15 cellular contexts compared by ENCODE assay signal in genomic region chr1:64013395-64013794, GRCh38.
DNase-seq lines count a peak whose midpoint lies in the region; FAIRE-seq and TF ChIP-seq lines count a peak whose summit lies in the region.
"Had no signal": no experiment of that assay in that cellular context is flagged by ENCODE, and none has a peak within 500 bp of the region (broad histone marks: within the 10 kb centered on the region; RNA-seq: fewer than 3 reads in every experiment).

No MANE protein-coding gene starts in this region.

- H3K79me2 ChIP-seq in H9 (ENCODE audit: insufficient read depth, low read length) (no peaks in the 10 kb centered on the region), H1 (ENCODE audit: control insufficient read depth in 1 of 2, insufficient read depth in 2 of 2, low read length in 2 of 2) (no peaks in the 10 kb centered on the region), mesendoderm (ENCODE audit: control insufficient read depth, insufficient read depth, low read length) (no peaks in the 10 kb centered on the region), osteoblast (ENCODE audit: insufficient read depth, low read length) (no peaks in the 10 kb centered on the region)

- H3K27ac ChIP-seq in 22Rv1 (no peak overlapping the region), H9 (ENCODE audit: insufficient read length, low read depth, low read length) (no peak overlapping the region), H1 (ENCODE audit: low read depth, low read length) (no peak overlapping the region), mesendoderm (ENCODE audit: low read depth, low read length) (no peak overlapping the region), osteoblast (ENCODE audit: low read depth, low read length) (no peak overlapping the region)

- no peaks in the 10 kb centered on the region for H3K27me3 Mint-ChIP-seq in H9 (ENCODE audit: low read depth)
- H3K27me3 Mint-ChIP-seq: CD4-positive, CD25-positive, alpha-beta regulatory T cell had no signal

- H3K14ac ChIP-seq in H9 (ENCODE audit: insufficient read depth, low read length) = no peak overlapping the region
- no peak overlapping the region for H3K14ac ChIP-seq in H1 (ENCODE audit: insufficient read length)

- no peaks in the 10 kb centered on the region for H3K9me3 ChIP-seq in H9 (ENCODE audit: control insufficient read depth, low read depth, low read length)
- no peaks in the 10 kb centered on the region for H3K9me3 ChIP-seq in H1 (ENCODE audit: insufficient read depth in 2 of 2, low read depth in 1 of 2, low read length in 1 of 2)
- H3K9me3 ChIP-seq in osteoblast (ENCODE audit: low read depth, low read length) = no peaks in the 10 kb centered on the region
- H3K9me3 ChIP-seq: BE2C, Caco-2 had no signal

- H2AK5ac ChIP-seq in H9 (ENCODE audit: insufficient read length, low read length) = no peak overlapping the region
- no peak overlapping the region for H2AK5ac ChIP-seq in H1 (ENCODE audit: low read depth, low read length)
- no peak overlapping the region for H2AK5ac ChIP-seq in mesendoderm (ENCODE audit: low read length)

- no peak for DNase-seq in H9
- DNase-seq in H1 (ENCODE audit: low read depth in 1 of 2, low spot score in 2 of 2) = no peak
- DNase-seq in mesendoderm = peak; percentile 13
- no peak for DNase-seq in amniotic stem cell (lab: John Stamatoyannopoulos, UW)
- DNase-seq in osteoblast (ENCODE audit: insufficient read length, low spot score, missing footprints) = no peak
- no peak for DNase-seq in ACHN
- DNase-seq: BE2C; C1 segment of cervical spinal cord; Caco-2; CD4-positive, CD25-positive, alpha-beta regulatory T cell; DMS79 treated with DMSO at 0.1 percent for 48 hours; GF-D8; KG1 had no signal

- H3K4me1 Mint-ChIP-seq in H9 = peaks cover 12 to 16% of the 10 kb centered on the region in 2 experiments; a peak in 3 of 4 replicates

- H3T11ph ChIP-seq in H9 (ENCODE audit: low read length) = no peak overlapping the region

- H3K18ac ChIP-seq in H9 (ENCODE audit: insufficient read length, low read depth, low read length) = no peak overlapping the region
- H3K18ac ChIP-seq in H1 (ENCODE audit: extremely low read depth, low read length) = no peak overlapping the region
- no peak overlapping the region for H3K18ac ChIP-seq in mesendoderm (ENCODE audit: low read length)

- H3K4me2 ChIP-seq in H9 (ENCODE audit: insufficient read depth, insufficient read length, low read length) = no peak overlapping the region
- H3K4me2 ChIP-seq in H1 (ENCODE audit: insufficient read depth in 1 of 2, low read depth in 2 of 2, low read length in 2 of 2) = no peak overlapping the region
- no peak overlapping the region for H3K4me2 ChIP-seq in mesendoderm (ENCODE audit: low read length)
- no peak overlapping the region for H3K4me2 ChIP-seq in osteoblast (ENCODE audit: insufficient read depth, low read length)

- H2AFZ ChIP-seq in H9 (ENCODE audit: low read length) (no peak overlapping the region), H1 (ENCODE audit: low read length) (no peak overlapping the region), osteoblast (ENCODE audit: low read length) (no peak overlapping the region)

- H3K36me3 Mint-ChIP-seq in H9 (ENCODE audit: insufficient read depth in 1 of 3, low read depth in 3 of 3) = peaks cover 27 to 31% (median 29%) of the 10 kb centered on the region in 3 experiments
- H3K36me3 Mint-ChIP-seq: CD4-positive, CD25-positive, alpha-beta regulatory T cell had no signal

- H4K8ac ChIP-seq in H9 (replicated peaks; ENCODE audit: insufficient read length, low read depth, low read length) (no peak overlapping the region), H1 (ENCODE audit: extremely low read depth, insufficient read depth, low read length) (no peak overlapping the region), mesendoderm (ENCODE audit: low read depth, low read length) (no peak overlapping the region)

- no peaks in the 10 kb centered on the region for H4K20me1 ChIP-seq in H9 (ENCODE audit: control insufficient read depth, insufficient read depth, insufficient read length)
- H4K20me1 ChIP-seq in H1 (replicated peaks in 1 of 2; ENCODE audit: control insufficient read depth in 1 of 2, insufficient read depth in 2 of 2, low read length in 2 of 2) = peaks cover 2 to 5% of the 10 kb centered on the region in 2 experiments
- H4K20me1 ChIP-seq in osteoblast (ENCODE audit: insufficient read depth, low read length) = peaks cover 3% of the 10 kb centered on the region

- no peak for TF ChIP-seq POLR2A in H1 (IDR thresholded peaks at IDR 0.05; ENCODE audit: control extremely low read depth in 1 of 2, low read depth in 2 of 2, low read length in 2 of 2)

- H3K4me3 Mint-ChIP-seq in H9 = no peak overlapping the region
- H3K4me3 Mint-ChIP-seq: CD4-positive, CD25-positive, alpha-beta regulatory T cell had no signal

- peaks cover 0 to 7% (median 3%) of the 10 kb centered on the region in 4 experiments; a peak in 2 of 8 replicates for H3K36me3 ChIP-seq in H1 (ENCODE audit: control insufficient read depth in 2 of 4, insufficient read depth in 4 of 4, low read length in 3 of 4)
- no peaks in the 10 kb centered on the region for H3K36me3 ChIP-seq in mesendoderm (ENCODE audit: control insufficient read depth, insufficient read depth, low read length)
- no peaks in the 10 kb centered on the region for H3K36me3 ChIP-seq in osteoblast (ENCODE audit: insufficient read depth, low read length)
- H3K36me3 ChIP-seq: BE2C had no signal

- H2BK15ac ChIP-seq in H9 (ENCODE audit: low read depth, low read length) = no peak overlapping the region
- no peak overlapping the region for H2BK15ac ChIP-seq in H1 (ENCODE audit: low read length)
- no peak overlapping the region for H2BK15ac ChIP-seq in mesendoderm (replicated peaks; ENCODE audit: low read depth)

- H2BK120ac ChIP-seq in H9 (ENCODE audit: low read depth, low read length, poor library complexity, severe bottlenecking) (no peak overlapping the region), H1 (replicated peaks; ENCODE audit: low read depth, low read length) (no peak overlapping the region), mesendoderm (ENCODE audit: low read depth, low read length) (no peak overlapping the region)

- TF ChIP-seq RAD21 in H1 (IDR thresholded peaks at IDR 0.05 in 1 of 2, conservative IDR thresholded peaks at IDR 0.05 in 1 of 2; ENCODE audit: low read depth in 2 of 2, low read length in 2 of 2) = peak; percentile 12 to 38; a peak in 3 of 4 replicates

- no peak for FAIRE-seq in H1 (lab: Jason Lieb, UNC)
- FAIRE-seq: D721Med had no signal

- H3K79me1 ChIP-seq in H9 (ENCODE audit: insufficient read depth, low read depth, low read length, poor library complexity, severe bottlenecking) (no peaks in the 10 kb centered on the region), H1 (ENCODE audit: low read depth, low read length) (no peaks in the 10 kb centered on the region), mesendoderm (ENCODE audit: low read length) (no peaks in the 10 kb centered on the region)

- H2BK12ac ChIP-seq in H9 (ENCODE audit: insufficient read length, low read depth, low read length) (no peak overlapping the region), H1 (ENCODE audit: low read depth, low read length) (no peak overlapping the region)

- H2BK5ac ChIP-seq in H9 (ENCODE audit: insufficient read length, low read length) (no peak overlapping the region), H1 (ENCODE audit: low read depth, low read length) (no peak overlapping the region), mesendoderm (ENCODE audit: low read length) (no peak overlapping the region)

- CTCF ChIA-PET in H1 (lab: Charles Lee; ENCODE audit: partially characterized antibody) = interaction anchor here (0.8 to 1.9 kb wide), 8 partner anchors 9 to 322 kb away, joined by 3 to 7 read pairs (median 4); no protein-coding TSS in a partner anchor

- H3K23ac ChIP-seq in H9 (ENCODE audit: insufficient read length, low read depth, low read length) (no peak overlapping the region), H1 (ENCODE audit: insufficient read length) (no peak overlapping the region), mesendoderm (ENCODE audit: low read length) (no peak overlapping the region)

- TF ChIP-seq CTCF in 22Rv1 (IDR thresholded peaks at IDR 0.05) (peak; percentile 12; the same call in 1 of the 2 replicates), H9 (conservative IDR thresholded peaks at IDR 0.05) (peak; percentile 38; the same call in 2 of the 3 replicates), H1 (IDR thresholded peaks at IDR 0.05; ENCODE audit: control extremely low read depth in 1 of 3, insufficient read depth in 1 of 3, low read depth in 1 of 3, low read length in 3 of 3) (peak in 2 of 3 experiments; percentile 14 to 21; a peak in 2 of 4 replicates), osteoblast (IDR thresholded peaks at IDR 0.05; ENCODE audit: extremely low read depth, low read depth, low read length) (no peak)

- H3K9me3 Mint-ChIP-seq in H9 = no peaks in the 10 kb centered on the region

- no peak overlapping the region for H3K4ac ChIP-seq in H9 (ENCODE audit: low read depth, low read length)
- no peak overlapping the region for H3K4ac ChIP-seq in H1 (replicated peaks; ENCODE audit: insufficient read length, low read depth, low read length)
- H3K4ac ChIP-seq in mesendoderm (ENCODE audit: low read depth, low read length) = no peak overlapping the region

- H3K56ac ChIP-seq in H9 (ENCODE audit: insufficient read length, low read depth, low read length) (no peak overlapping the region), H1 (replicated peaks; ENCODE audit: insufficient read length, low read depth, low read length) (no peak overlapping the region), mesendoderm (ENCODE audit: low read length) (no peak overlapping the region)

- no peaks in the 10 kb centered on the region for H3K4me1 ChIP-seq in H9 (ENCODE audit: insufficient read depth, low read length)
- no peaks in the 10 kb centered on the region; a peak in 1 of 7 replicates for H3K4me1 ChIP-seq in H1 (replicated peaks in 1 of 4; ENCODE audit: control insufficient read depth in 3 of 4, insufficient read depth in 4 of 4, low read length in 3 of 4)
- no peaks in the 10 kb centered on the region for H3K4me1 ChIP-seq in mesendoderm (ENCODE audit: control insufficient read depth, low read depth, low read length)
- no peaks in the 10 kb centered on the region for H3K4me1 ChIP-seq in osteoblast (ENCODE audit: insufficient read depth, low read length)
- H3K4me1 ChIP-seq: BE2C, Caco-2 had no signal

- H3K27me3 ChIP-seq in H9 (ENCODE audit: insufficient read depth, low read length) (no peaks in the 10 kb centered on the region), H1 (replicated peaks in 1 of 4; ENCODE audit: control insufficient read depth in 3 of 4, extremely low read depth in 1 of 4, insufficient read depth in 3 of 4, low read length in 3 of 4) (no peaks in the 10 kb centered on the region), mesendoderm (ENCODE audit: insufficient read depth, low read length, poor library complexity) (no peaks in the 10 kb centered on the region), osteoblast (ENCODE audit: insufficient read depth, low read length) (no peaks in the 10 kb centered on the region)
- H3K27me3 ChIP-seq: BE2C had no signal

- H3K4me3 ChIP-seq in H1 (ENCODE audit: extremely low read depth in 1 of 4, insufficient read depth in 2 of 4, low read depth in 3 of 4, low read length in 4 of 4) (no peak overlapping the region), mesendoderm (ENCODE audit: low read length) (no peak overlapping the region), osteoblast (ENCODE audit: insufficient read depth, low read length) (no peak overlapping the region)

- 100% methylated on average over 1 of the region's 4 CpGs for WGBS in H9 (ENCODE audit: extremely low coverage, insufficient read length, low lambda C conversion rate)
- WGBS in H1 (ENCODE audit: extremely low coverage in 1 of 2, insufficient coverage in 1 of 2, insufficient read length in 1 of 2, insufficient replicate concordance in 2 of 2, low coverage in 1 of 2, low lambda C conversion rate in 2 of 2, missing lambda C conversion rate in 1 of 2), 2 experiments = 71 to 100% methylated on average over 1 to 4 of the region's 4 CpGs
- WGBS in mesendoderm (ENCODE audit: extremely low coverage, insufficient coverage, low lambda C conversion rate) = 100% methylated on average over 1 of the region's 4 CpGs

- TF ChIP-seq EP300 in H1 (IDR thresholded peaks at IDR 0.05; ENCODE audit: borderline replicate concordance in 1 of 2, low read depth in 2 of 2, low read length in 2 of 2) = no peak

- no peak overlapping the region for H2BK20ac ChIP-seq in H9 (ENCODE audit: low read depth, low read length, poor library complexity, severe bottlenecking)
- H2BK20ac ChIP-seq in H1 (ENCODE audit: low read length) = no peak overlapping the region

- 0 out of 7 replicates have a peak overlapping the region, but pooled peaks of 1 of the 3 experiments have one; percentile 2 for H3K27ac Mint-ChIP-seq in H9
- H3K27ac Mint-ChIP-seq: CD4-positive, CD25-positive, alpha-beta regulatory T cell had no signal

- H3K23me2 ChIP-seq in H9 (ENCODE audit: insufficient read length, low read depth, low read length, poor library complexity, severe bottlenecking) (no peaks in the 10 kb centered on the region), H1 (ENCODE audit: low read depth, low read length) (no peaks in the 10 kb centered on the region)

- H3K9ac ChIP-seq in H9 (ENCODE audit: extremely low read depth, insufficient read length, low read length) (no peak overlapping the region), H1 (replicated peaks in 1 of 4; ENCODE audit: extremely low read depth in 1 of 4, low read depth in 3 of 4, low read length in 3 of 4) (no peak overlapping the region), mesendoderm (ENCODE audit: low read length) (no peak overlapping the region)

- POLR2A ChIA-PET in H1 (lab: Charles Lee; ENCODE audit: partially characterized antibody) = interaction anchor here (0.8 kb wide), 1 partner anchor 9 kb away, joined by 3 read pairs; no protein-coding TSS in a partner anchor

- H4K91ac ChIP-seq in H9 (ENCODE audit: insufficient read length, low read depth, low read length) (no peak overlapping the region), H1 (replicated peaks; ENCODE audit: insufficient read length, low read length) (no peak overlapping the region)

- in situ Hi-C loops in ACHN (cut with HindIII; ENCODE audit: low pct_ligation_motif_present, low pct_unique_long_range_greater_than_20kb, low sequenced_read_pairs) = no loop called here

- H4K5ac ChIP-seq in H9 (ENCODE audit: insufficient read length, low read depth, low read length) = no peak overlapping the region
- H4K5ac ChIP-seq in H1 (ENCODE audit: insufficient read length, low read depth, low read length) = no peak overlapping the region
- no peak overlapping the region for H4K5ac ChIP-seq in mesendoderm (ENCODE audit: low read length)
